8 cellular contexts compared by ENCODE assay signal in genomic region chr5:151214614-151215545, GRCh38. TPM values are rescaled to one million over a fixed set of nuclear protein-coding genes. Genes with fewer than 3 reads are reported as not detected.
A peak's percentile ranks its signal among the peaks of the same experiment; 100 is the strongest.
DNase-seq lines count a peak whose midpoint lies in the region; ATAC-seq and TF ChIP-seq lines count a peak whose summit lies in the region.

No MANE protein-coding gene starts in this region.

- H3K4me3 ChIP-seq in DOHH2 (ENCODE audit: low read length): peak overlapping the region; percentile 95
- H3K4me3 ChIP-seq in mononuclear cell (ENCODE audit: low read length): peak overlapping the region; percentile 10

- no peak for TF ChIP-seq CTCF in DOHH2 (IDR thresholded peaks at IDR 0.05; ENCODE audit: low read depth, low read length, poor library complexity, severe bottlenecking)

- peak overlapping the region; percentile 98 for H3K27ac ChIP-seq in DOHH2 (ENCODE audit: low read depth, low read length)

- H3K79me2 ChIP-seq in DOHH2 (ENCODE audit: control insufficient read depth, low read length): peaks cover 81% of the 10 kb centered on the region

- H3K4me1 ChIP-seq in DOHH2 (ENCODE audit: control insufficient read depth, low read length) (peaks cover 83% of the 10 kb centered on the region), mononuclear cell (ENCODE audit: insufficient read depth, low read length) (peaks cover 99% of the 10 kb centered on the region)

- peaks cover 75% of the 10 kb centered on the region for H3K4me1 Mint-ChIP-seq in activated T-helper 2 cell treated with anti-CD3 and anti-CD28 coated beads, Interferon-gamma antibody, Interleukin-2, Interleukin-4, amounts not matched to agents 10 μg/mL and 5 μg/mL and 100 μg/mL, durations not matched to agents 14 hours and 24 hours and 36 hours (ENCODE audit: low read depth)

- no peak for DNase-seq in activated T-helper 2 cell treated with anti-CD3 and anti-CD28 coated beads, Interferon-gamma antibody, Interleukin-2, Interleukin-4, amounts not matched to agents 10 μg/mL and 5 μg/mL and 100 μg/mL, durations not matched to agents 14 hours and 24 hours and 36 hours (ENCODE audit: low spot score)
- DNase-seq in NCI-H1092 treated with DMSO at 0.1 percent for 48 hours (lab: John Stamatoyannopoulos, UW) (no peak), NCI-H1105 (lab: John Stamatoyannopoulos, UW) (no peak), NCI-H2171 (lab: John Stamatoyannopoulos, UW) (no peak)

- peak overlapping the region; percentile 97 for H3K27ac Mint-ChIP-seq in activated T-helper 2 cell treated with anti-CD3 and anti-CD28 coated beads, Interferon-gamma antibody, Interleukin-2, Interleukin-4, amounts not matched to agents 10 μg/mL and 5 μg/mL and 100 μg/mL, durations not matched to agents 14 hours and 24 hours and 36 hours

- intact Hi-C loops in activated T-helper 2 cell treated with anti-CD3 and anti-CD28 coated beads, Interferon-gamma antibody, Interleukin-2, Interleukin-4, amounts not matched to agents 10 μg/mL and 5 μg/mL and 100 μg/mL, durations not matched to agents 14 hours and 24 hours and 36 hours (cut with micrococcal nuclease): loop anchor here (1.0 to 5.0 kb wide), 5 partner anchors 8 to 556 kb away; partner anchors contain the start of genes G3BP1 and TNIP1

- H3K27me3 ChIP-seq in DOHH2 (ENCODE audit: control insufficient read depth, low read length) (no peaks in the 10 kb centered on the region), mononuclear cell (ENCODE audit: insufficient read depth, low read length) (no peaks in the 10 kb centered on the region)

- no peaks in the 10 kb centered on the region for H3K9me2 ChIP-seq in DOHH2 (replicated peaks; ENCODE audit: control insufficient read depth, low read length)

- ATAC-seq in GM19452 (IDR thresholded peaks at IDR 0.05; ENCODE audit: unreplicated experiment) (peak; percentile 58), HG03469 (IDR thresholded peaks at IDR 0.05; ENCODE audit: unreplicated experiment) (peak; percentile 27)

- H3K36me3 ChIP-seq in DOHH2 (ENCODE audit: control insufficient read depth, low read length): peaks cover 73% of the 10 kb centered on the region

- H3K27me3 Mint-ChIP-seq in activated T-helper 2 cell treated with anti-CD3 and anti-CD28 coated beads, Interferon-gamma antibody, Interleukin-2, Interleukin-4, amounts not matched to agents 10 μg/mL and 5 μg/mL and 100 μg/mL, durations not matched to agents 14 hours and 24 hours and 36 hours (ENCODE audit: low read depth): no peaks in the 10 kb centered on the region

- H3K9me3 Mint-ChIP-seq in activated T-helper 2 cell treated with anti-CD3 and anti-CD28 coated beads, Interferon-gamma antibody, Interleukin-2, Interleukin-4, amounts not matched to agents 10 μg/mL and 5 μg/mL and 100 μg/mL, durations not matched to agents 14 hours and 24 hours and 36 hours: no peaks in the 10 kb centered on the region

- H3K4me3 Mint-ChIP-seq in activated T-helper 2 cell treated with anti-CD3 and anti-CD28 coated beads, Interferon-gamma antibody, Interleukin-2, Interleukin-4, amounts not matched to agents 10 μg/mL and 5 μg/mL and 100 μg/mL, durations not matched to agents 14 hours and 24 hours and 36 hours (ENCODE audit: low read depth): peak overlapping the region; percentile 79

- no peaks in the 10 kb centered on the region for H3K9me3 ChIP-seq in DOHH2 (ENCODE audit: control insufficient read depth, insufficient read depth, low read length)
- no peaks in the 10 kb centered on the region for H3K9me3 ChIP-seq in mononuclear cell (ENCODE audit: low read depth, low read length)

- H4K20me1 ChIP-seq in DOHH2 (ENCODE audit: control insufficient read depth, insufficient read depth, low read depth, low read length): no peaks in the 10 kb centered on the region

- H3K36me3 Mint-ChIP-seq in activated T-helper 2 cell treated with anti-CD3 and anti-CD28 coated beads, Interferon-gamma antibody, Interleukin-2, Interleukin-4, amounts not matched to agents 10 μg/mL and 5 μg/mL and 100 μg/mL, durations not matched to agents 14 hours and 24 hours and 36 hours (ENCODE audit: low read depth): peaks cover 62% of the 10 kb centered on the region

- H3F3A ChIP-seq in DOHH2 (ENCODE audit: control insufficient read depth, insufficient read depth): peaks cover 54% of the 10 kb centered on the region

- H3K4me2 ChIP-seq in DOHH2 (ENCODE audit: low read length): peak overlapping the region; percentile 95

RNA-seq across cellular contexts. Expression of gene CCDC69, which starts 9.0 kb away (rescaled TPM):
- total RNA-seq in activated T-helper 2 cell treated with anti-CD3 and anti-CD28 coated beads, Interferon-gamma antibody, Interleukin-2, Interleukin-4, amounts not matched to agents 10 μg/mL and 5 μg/mL and 100 μg/mL, durations not matched to agents 14 hours and 24 hours and 36 hours: 29.8 and 31.4 TPM in 2 replicates
- total RNA-seq in mononuclear cell: 142 TPM

RNA-seq across cellular contexts. Expression of gene GM2A, which starts 38.1 kb away (rescaled TPM):
- total RNA-seq in activated T-helper 2 cell treated with anti-CD3 and anti-CD28 coated beads, Interferon-gamma antibody, Interleukin-2, Interleukin-4, amounts not matched to agents 10 μg/mL and 5 μg/mL and 100 μg/mL, durations not matched to agents 14 hours and 24 hours and 36 hours: 20.4 and 20.9 TPM in 2 replicates
- total RNA-seq in mononuclear cell: 38.9 TPM

RNA-seq across cellular contexts. Expression of gene ANXA6, which starts 57.3 kb away (rescaled TPM):
- 560 and 569 TPM in 2 replicates for total RNA-seq in activated T-helper 2 cell treated with anti-CD3 and anti-CD28 coated beads, Interferon-gamma antibody, Interleukin-2, Interleukin-4, amounts not matched to agents 10 μg/mL and 5 μg/mL and 100 μg/mL, durations not matched to agents 14 hours and 24 hours and 36 hours
- total RNA-seq in mononuclear cell: 127 TPM
